In genomic region chr11:57513911-57514537, GRCh38 we compare ENCODE assay signal across 1 cellular context.
TF ChIP-seq lines count a peak whose summit lies in the region.

No MANE protein-coding gene starts in this region.

TF ChIP-seq in neural cell, 6 proteins besides CTCF, POLR2A, EP300 and RAD21:
- TF ChIP-seq EZH2 (IDR thresholded peaks at IDR 0.05; ENCODE audit: borderline replicate concordance, insufficient read depth, low read length, poor library complexity, severe bottlenecking), result no peak
- TF ChIP-seq POLR2AphosphoS5 (IDR thresholded peaks at IDR 0.05), result no peak
- no peak for TF ChIP-seq TAF1 (IDR thresholded peaks at IDR 0.05; ENCODE audit: low read depth)
- TF ChIP-seq SMC3 (conservative IDR thresholded peaks at IDR 0.05; ENCODE audit: poor library complexity), result no peak
- no peak for TF ChIP-seq REST (IDR thresholded peaks at IDR 0.05; ENCODE audit: borderline replicate concordance)
- no peak for TF ChIP-seq MXI1 (conservative IDR thresholded peaks at IDR 0.05; ENCODE audit: poor library complexity, severe bottlenecking)
